Comparison of ENCODE assay signal across 8 cellular contexts in genomic region chr7:131556055-131556911, GRCh38. TPM values are rescaled to one million over a fixed set of nuclear protein-coding genes. Genes with fewer than 3 reads are reported as not detected.
DNase-seq lines count a peak whose midpoint lies in the region; ATAC-seq, FAIRE-seq and TF ChIP-seq lines count a peak whose summit lies in the region.

TSS of gene PODXL (minus strand) at chr7:131556628. CDS start at chr7:131556359, 269 bp downstream.

- DNase-seq in GM10266 (ENCODE audit: extremely low spot score) = peak; percentile 89
- peak; percentile 86 for DNase-seq in HEK293T (ENCODE audit: extremely low spot score)
- peak; percentile 69 for DNase-seq in NAMALWA (ENCODE audit: low spot score)
- DNase-seq in T-helper 22 cell (ENCODE audit: low read depth) = peak; percentile 40
- DNase-seq in GM12878 (ENCODE audit: low read depth, low spot score) = no peak
- DNase-seq in iPS DF 6.9 (ENCODE audit: low read depth, low spot score) = no peak
- peak; percentile 76 for DNase-seq in sciatic nerve (ENCODE audit: low spot score)
- DNase-seq in amniotic stem cell (lab: John Stamatoyannopoulos, UW) = no peak

- H2AFZ ChIP-seq in GM12878 (ENCODE audit: control insufficient read depth, low read depth, low read length) = peak within 1 kb of the TSS; percentile 33

- ATAC-seq in GM12878 (peak; percentile 90), sciatic nerve (peak; percentile 70)

- no peaks in the 10 kb centered on the region for H3K79me2 ChIP-seq in GM12878 (ENCODE audit: control insufficient read depth, insufficient read depth, low read length)

- no peak; the same call in 1 of the 2 replicates for TF ChIP-seq POLR2A in GM12878 (IDR thresholded peaks at IDR 0.05; ENCODE audit: low read depth, low read length)

- H3K9me3 ChIP-seq in GM12878 (replicated peaks; ENCODE audit: control insufficient read depth, insufficient read depth, low read length) = no peaks in the 10 kb centered on the region
- no peaks in the 10 kb centered on the region for H3K9me3 ChIP-seq in iPS DF 6.9 (ENCODE audit: control insufficient read depth, insufficient read depth, low read length)

- WGBS in GM12878 (ENCODE audit: insufficient coverage, insufficient replicate concordance, low lambda C conversion rate, missing lambda C conversion rate) = 1% methylated on average over 72 of the region's 112 CpGs
- WGBS in iPS DF 6.9 (ENCODE audit: insufficient coverage, insufficient read length) = no CpG with 5 or more reads among the region's 112 CpGs

- CTCF ChIA-PET in HEK293T (lab: Yijun Ruan, JAX) = interaction anchor here (2.8 kb wide), 1 partner anchor 9 kb away, joined by 10 read pairs; no protein-coding TSS in a partner anchor
- CTCF ChIA-PET in GM12878 (lab: Yijun Ruan, JAX) = interaction anchor here (0.9 kb wide), 1 partner anchor 11 kb away, joined by 4 read pairs; no protein-coding TSS in a partner anchor

- in situ Hi-C loops in GM12878 (cut with MboI) = no loop called here

- SMC1A ChIA-PET in GM12878 (lab: Charles Lee; ENCODE audit: uncharacterized antibody, unreplicated experiment) = no interaction called here

- H4K20me1 ChIP-seq in GM12878 (ENCODE audit: control insufficient read depth, insufficient read depth) = peaks cover 5% of the 10 kb centered on the region; the same call in 1 of the 2 replicates

- RAD21 ChIA-PET in GM12878 (lab: Charles Lee; ENCODE audit: unreplicated experiment) = no interaction called here

- POLR2A ChIA-PET in HEK293T (lab: Yijun Ruan, JAX) (no interaction called here), GM12878 (lab: Charles Lee) (no interaction called here)

- H3K4me3 ChIP-seq in GM12878 = peak within 1 kb of the TSS; percentile 57; the same call in 1 of the 2 replicates
- H3K4me3 ChIP-seq in iPS DF 6.9 (ENCODE audit: low read length) = peak within 1 kb of the TSS; percentile 100

- H3K4me1 ChIP-seq in GM12878 (ENCODE audit: control insufficient read depth, insufficient read depth, low read length) (peaks cover 10% of the 10 kb centered on the region), iPS DF 6.9 (ENCODE audit: control insufficient read depth, insufficient read depth, low read length) (peaks cover 7% of the 10 kb centered on the region)

- H3K27ac ChIP-seq in GM12878 (ENCODE audit: control insufficient read depth, insufficient read depth) = no peak within 1 kb of the TSS
- no peak within 1 kb of the TSS for H3K27ac ChIP-seq in iPS DF 6.9 (ENCODE audit: low read length)

- TF ChIP-seq EP300 in GM12878 (IDR thresholded peaks at IDR 0.05; ENCODE audit: borderline replicate concordance in 1 of 2, control insufficient read depth in 1 of 2, low read depth in 2 of 2, low read length in 2 of 2) = no peak

- no TSS peak for BruUV-seq in GM12878 (replicated peaks; lab: Mats Ljungman, UMichigan)

- H3K36me3 ChIP-seq in GM12878 (ENCODE audit: control insufficient read depth in 2 of 2, insufficient read depth in 2 of 2, low read length in 1 of 2) = no peaks in the 10 kb centered on the region
- H3K36me3 ChIP-seq in iPS DF 6.9 (ENCODE audit: control insufficient read depth, insufficient read depth, low read length) = peaks cover 29% of the 10 kb centered on the region

- peaks cover 8 to 36% of the 10 kb centered on the region in 2 experiments for H3K27me3 ChIP-seq in GM12878 (replicated peaks in 1 of 2; ENCODE audit: control insufficient read depth in 2 of 2, insufficient read depth in 2 of 2, low read length in 1 of 2)
- no peaks in the 10 kb centered on the region for H3K27me3 ChIP-seq in iPS DF 6.9 (ENCODE audit: control insufficient read depth, insufficient read depth, low read length)

- peak within 1 kb of the TSS; percentile 85 for H3K4me2 ChIP-seq in GM12878 (ENCODE audit: control insufficient read depth, insufficient read depth)

- FAIRE-seq in GM12878 (lab: Jason Lieb, UNC) = no peak

- TF ChIP-seq CTCF in GM10266 (IDR thresholded peaks at IDR 0.05; ENCODE audit: control insufficient read depth, insufficient read depth, low read depth, missing control alignments) (no peak), GM12878 (IDR thresholded peaks at IDR 0.05 in 2 of 3, conservative IDR thresholded peaks at IDR 0.05 in 1 of 3; ENCODE audit: control insufficient read depth in 2 of 3, extremely low read depth in 1 of 3, insufficient read depth in 1 of 3, low read depth in 3 of 3, low read length in 3 of 3) (no peak)

- intact Hi-C loops in GM12878 (cut with micrococcal nuclease; ENCODE audit: unreplicated experiment) = no loop called here
- intact Hi-C loops in sciatic nerve (cut with DNase I) = no loop called here

- TF ChIP-seq RAD21 in GM12878 (IDR thresholded peaks at IDR 0.05; ENCODE audit: insufficient read depth, low read depth, low read length) = no peak

- H3K9ac ChIP-seq in GM12878 (ENCODE audit: control insufficient read depth, insufficient read depth, low read length) = no peak within 1 kb of the TSS

TF ChIP-seq in HEK293T, 16 proteins besides CTCF, POLR2A, EP300 and RAD21:
- TF ChIP-seq L3MBTL2 (conservative IDR thresholded peaks at IDR 0.05) = peak; percentile 79
- TF ChIP-seq ELF4 (IDR thresholded peaks at IDR 0.05) = no peak
TF ChIP-seq in HEK293T: peak in this region for 1.

TF ChIP-seq in GM12878, 131 proteins besides CTCF, POLR2A, EP300 and RAD21 (continues in another document):
- no peak for TF ChIP-seq PAX8 (IDR thresholded peaks at IDR 0.05)
- TF ChIP-seq NR2C1 (IDR thresholded peaks at IDR 0.05) = no peak
- no peak for TF ChIP-seq HCFC1 (IDR thresholded peaks at IDR 0.05; ENCODE audit: low read length)
- TF ChIP-seq ZBTB4 (CRISPR knock-in tag; IDR thresholded peaks at IDR 0.05) = no peak
- no peak for TF ChIP-seq SKIL (IDR thresholded peaks at IDR 0.05; ENCODE audit: low read depth, poor library complexity, severe bottlenecking)
- TF ChIP-seq BACH1 (IDR thresholded peaks at IDR 0.05; ENCODE audit: borderline replicate concordance) = no peak
- TF ChIP-seq TCF12 (IDR thresholded peaks at IDR 0.05; ENCODE audit: low read depth, low read length) = no peak
- no peak for TF ChIP-seq ETV6 (conservative IDR thresholded peaks at IDR 0.05 in 1 of 2, IDR thresholded peaks at IDR 0.05 in 1 of 2; ENCODE audit: borderline replicate concordance in 1 of 2, low read depth in 1 of 2)
- no peak for TF ChIP-seq TBL1XR1 (IDR thresholded peaks at IDR 0.05; ENCODE audit: low read depth, low read length)
- TF ChIP-seq NFXL1 (IDR thresholded peaks at IDR 0.05; ENCODE audit: borderline replicate concordance) = no peak
- TF ChIP-seq FOXM1 (IDR thresholded peaks at IDR 0.05; ENCODE audit: low read depth, low read length) = no peak

RNA-seq across cellular contexts. Expression of gene PODXL, which starts in this region (rescaled TPM):
- 1.5 and 2.3 TPM in 2 replicates for total RNA-seq in GM12878 (2013; cell fraction: nucleolus; rRNA removed)
- total RNA-seq in GM12878 (2014; rRNA removed) (0.11 and 0.62 TPM in 2 replicates), GM12878 (2014; rRNA removed; fragmentation: Illumina TruSeq; extraction: Trizol) (0.14 and 0.36 TPM in 2 replicates), GM12878 (2021) (0.59 and 0.66 TPM in 2 replicates), sciatic nerve (54.9 TPM)
- polyA plus RNA-seq in GM12878 (2011; ENCODE audit: low read depth) = 0.20 TPM
- polyA plus RNA-seq in GM12878 (2011; rRNA removed) (0.85 and 1.8 TPM in 2 replicates), GM12878 (2014; fragmentation: Illumina TruSeq; extraction: Trizol) (0.38 and 0.43 TPM in 2 replicates), GM12878 (2014; fragmentation: Nextera tagmentation; extraction: Ambion mirVana) (under 1 TPM; 0.04 to 0.06 TPM), GM12878 (2014; rRNA removed) (0.37 and 0.38 TPM in 2 replicates), GM12878 (2016; fragmentation: Nextera tagmentation; extraction: Ambion mirVana) (under 1 TPM; 0.18 to 0.50 TPM)
- polyA plus RNA-seq in GM12878 (2011; cell fraction: cytosol; rRNA removed) = 1.6 and 2.0 TPM in 2 replicates
- polyA plus RNA-seq in GM12878 (2011; cell fraction: nucleus; rRNA removed) = 3.1 and 3.7 TPM in 2 replicates
- 0.43 and 0.60 TPM in 2 replicates for polyA plus RNA-seq in GM12878 (2012)
- polyA minus RNA-seq in GM12878 (2011; rRNA and poly(A)+ RNA removed) = 1.9 and 2.1 TPM in 2 replicates
- 3.3 and 3.7 TPM in 2 replicates for polyA minus RNA-seq in GM12878 (2011; cell fraction: cytosol; rRNA and poly(A)+ RNA removed)
- polyA minus RNA-seq in GM12878 (2011; cell fraction: nucleus; rRNA and poly(A)+ RNA removed) = 1.2 and 2.2 TPM in 2 replicates

Comparison
In these comparisons a context has a peak if more than half of its experiments do, and no peak if none do; other contexts are left out.
1. RNA of gene PODXL (total RNA-seq): 54.9 TPM in sciatic nerve (single experiment); 0.11 to 2.3 TPM in GM12878; every median in the first group is over 10 times any median in the second.
2. DNase-seq: peak in GM10266 (single experiment), HEK293T (single experiment), NAMALWA (single experiment), T-helper 22 cell (single experiment) and sciatic nerve (single experiment); none in GM12878 (single experiment), iPS DF 6.9 (single experiment) and amniotic stem cell (single experiment).